In genomic region chr16:65392831-65393565, GRCh38 we compare ENCODE assay signal across 23 cellular contexts.
DNase-seq lines count a peak whose midpoint lies in the region; ATAC-seq and TF ChIP-seq lines count a peak whose summit lies in the region.
"Had no signal": no experiment of that assay in that cellular context is flagged by ENCODE, and none has a peak within 500 bp of the region (broad histone marks: within the 10 kb centered on the region; RNA-seq: fewer than 3 reads in every experiment).

No MANE protein-coding gene starts in this region.

- POLR2A ChIA-PET in PC-3 (lab: Charles Lee; ENCODE audit: unreplicated experiment), result no interaction called here

- peak overlapping the region; percentile 34; the same call in 1 of the 2 replicates for H3K4me3 ChIP-seq in PC-3 (ENCODE audit: low read length)
- no peak overlapping the region for H3K4me3 ChIP-seq in mesodermal cell (ENCODE audit: extremely low read depth, insufficient read depth, low read length, poor library complexity, severe bottlenecking)
- H3K4me3 ChIP-seq in prostate gland, result no peak overlapping the region

- peaks cover 9% of the 10 kb centered on the region for H3K9me3 Mint-ChIP-seq in chondrocyte (ENCODE audit: low read depth)

- 92 to 95% methylated on average over 8 to 13 of the region's 13 CpGs for WGBS in mesodermal cell (ENCODE audit: insufficient coverage in 2 of 2), 2 experiments
- 87% methylated on average over 13 of the region's 13 CpGs for WGBS in prostate gland

- no peak overlapping the region for H3K4me3 Mint-ChIP-seq in chondrocyte (ENCODE audit: unreplicated experiment)
- H3K4me3 Mint-ChIP-seq: activated CD4-positive, alpha-beta T cell treated with anti-CD3 and anti-CD28 coated beads for 36 hours; nephron; T-cell; type B pancreatic cell had no signal

- H3K9me3 ChIP-seq in PC-3 (ENCODE audit: low read length) (no peaks in the 10 kb centered on the region), mesodermal cell (ENCODE audit: control insufficient read depth, low read length) (peaks cover 11% of the 10 kb centered on the region), prostate gland (no peaks in the 10 kb centered on the region)

- H3F3A ChIP-seq in PC-3 (ENCODE audit: low read length, unreplicated experiment), result no peaks in the 10 kb centered on the region

- H4K20me1 ChIP-seq in PC-3 (ENCODE audit: low read length), result no peaks in the 10 kb centered on the region

- H3K27me3 Mint-ChIP-seq in chondrocyte (ENCODE audit: low read depth), result no peaks in the 10 kb centered on the region
- H3K27me3 Mint-ChIP-seq: activated CD4-positive, alpha-beta T cell treated with anti-CD3 and anti-CD28 coated beads for 36 hours had no signal

- peak; percentile 88 for ATAC-seq in PC-3
- ATAC-seq in HG02852 (IDR thresholded peaks at IDR 0.05; ENCODE audit: unreplicated experiment), result no peak
- ATAC-seq: activated CD4-positive, alpha-beta T cell treated with anti-CD3 and anti-CD28 coated beads for 36 hours; sciatic nerve; T-cell had no signal

- DNase-seq in ELR (ENCODE audit: low read depth) (peak; percentile 73), PC-3 (peak; percentile 90), chondrocyte (ENCODE audit: low spot score) (no peak), prostate gland (ENCODE audit: low spot score) (no peak), UCSD-AML1 (lab: John Stamatoyannopoulos, UW; ENCODE audit: unreplicated experiment) (no peak)
- DNase-seq: activated CD4-positive, alpha-beta T cell treated with anti-CD3 and anti-CD28 coated beads for 36 hours; activated naive CD4-positive, alpha-beta T cell treated with anti-CD3 and anti-CD28 coated beads, Interleukin-2, amount 50 U/mL, for 16 hours; activated T-cell treated with anti-CD3 and anti-CD28 coated beads, Interleukin-2, amount 50 U/mL, for 48 hours; aorta; Calu3; MM.1S; NCI-H1694 treated with DMSO at 0.1 percent for 48 hours; NCI-H69; OCI-M1; SHP77 treated with DMSO at 0.1 percent for 48 hours; stimulated activated CD4-positive, alpha-beta T cell treated with anti-CD3 and anti-CD28 coated beads, Interleukin-15, amount 100 ng/mL, for 24 hours; T-cell had no signal

- H3K36me3 Mint-ChIP-seq in chondrocyte (ENCODE audit: low read depth), result peaks cover 5% of the 10 kb centered on the region
- H3K36me3 Mint-ChIP-seq: T-cell, type B pancreatic cell had no signal

- H3K4me2 ChIP-seq in PC-3 (ENCODE audit: low read length), result peak overlapping the region; percentile 75

- intact Hi-C loops in PC-3 (cut with micrococcal nuclease), result no loop called here
- intact Hi-C loops in prostate gland (cut with DNase I), result no loop called here

- peaks cover 31% of the 10 kb centered on the region for H3K4me1 Mint-ChIP-seq in chondrocyte (ENCODE audit: low read depth)
- H3K4me1 Mint-ChIP-seq: activated CD4-positive, alpha-beta T cell treated with anti-CD3 and anti-CD28 coated beads for 36 hours; T-cell had no signal

- no peak for TF ChIP-seq CTCF in PC-3 (conservative IDR thresholded peaks at IDR 0.05; ENCODE audit: low read depth, low read length)
- no peak for TF ChIP-seq CTCF in chondrocyte (IDR thresholded peaks at IDR 0.05)
- TF ChIP-seq CTCF in prostate gland (IDR thresholded peaks at IDR 0.05), result no peak

- H3K27me3 ChIP-seq in PC-3 (ENCODE audit: low read length), result no peaks in the 10 kb centered on the region
- no peaks in the 10 kb centered on the region for H3K27me3 ChIP-seq in prostate gland (replicated peaks; ENCODE audit: insufficient read depth)

- H3K9me2 ChIP-seq in PC-3 (replicated peaks; ENCODE audit: low read length), result no peaks in the 10 kb centered on the region

- peak overlapping the region; percentile 0 for H3K27ac Mint-ChIP-seq in chondrocyte (ENCODE audit: unreplicated experiment)
- H3K27ac Mint-ChIP-seq: activated CD4-positive, alpha-beta T cell treated with anti-CD3 and anti-CD28 coated beads for 36 hours; T-cell; type B pancreatic cell had no signal

- CTCF ChIA-PET in PC-3 (lab: Charles Lee), result no interaction called here

- TSS peak; percentile 73 for BruUV-seq in PC-3 (replicated peaks; lab: Mats Ljungman, UMichigan)

- H3K4me1 ChIP-seq in PC-3 (ENCODE audit: insufficient read depth, low read length), result peaks cover 32% of the 10 kb centered on the region
- H3K4me1 ChIP-seq in mesodermal cell (ENCODE audit: control insufficient read depth, insufficient read depth, low read length, poor library complexity, severe bottlenecking), result peaks cover 15% of the 10 kb centered on the region
- H3K4me1 ChIP-seq in prostate gland (replicated peaks), result no peaks in the 10 kb centered on the region

- peak overlapping the region; percentile 73 for H2AFZ ChIP-seq in PC-3 (ENCODE audit: low read length)

- no peak for TF ChIP-seq POLR2A in prostate gland (IDR thresholded peaks at IDR 0.05)

- no peaks in the 10 kb centered on the region for H3K36me3 ChIP-seq in PC-3 (ENCODE audit: low read depth, low read length)
- no peaks in the 10 kb centered on the region for H3K36me3 ChIP-seq in mesodermal cell (ENCODE audit: control insufficient read depth, insufficient read depth, low read length)
- no peaks in the 10 kb centered on the region for H3K36me3 ChIP-seq in prostate gland

- peak overlapping the region; percentile 89 for H3K27ac ChIP-seq in PC-3 (ENCODE audit: low read length)
- H3K27ac ChIP-seq in mesodermal cell (ENCODE audit: low read depth, low read length, severe bottlenecking), result peak overlapping the region; percentile 39
- no peak overlapping the region for H3K27ac ChIP-seq in prostate gland
- H3K27ac ChIP-seq: C4-2B had no signal

- H3K9ac ChIP-seq in PC-3 (ENCODE audit: low read length), result peak overlapping the region; percentile 38; the same call in 1 of the 2 replicates

- no peaks in the 10 kb centered on the region for H3K79me2 ChIP-seq in PC-3 (ENCODE audit: low read length)

Comparison
In these comparisons a context has a peak if more than half of its experiments do, and no peak if none do; other contexts are left out.
1. DNase-seq: peak in ELR (single experiment) and PC-3 (single experiment); none in chondrocyte (single experiment), prostate gland (single experiment) and UCSD-AML1 (single experiment).
2. H3K27ac ChIP-seq: peak in PC-3 (single experiment) and mesodermal cell (single experiment); none in prostate gland (0 of 2).